In genomic region chr9:98899399-98900056, GRCh38 we compare ENCODE assay signal across 12 cellular contexts. TPM values are rescaled to one million over a fixed set of nuclear protein-coding genes. Genes with fewer than 3 reads are reported as not detected.
DNase-seq lines count a peak whose midpoint lies in the region; ATAC-seq and TF ChIP-seq lines count a peak whose summit lies in the region.
"Had no signal": no experiment of that assay in that cellular context is flagged by ENCODE, and none has a peak within 500 bp of the region (broad histone marks: within the 10 kb centered on the region; RNA-seq: fewer than 3 reads in every experiment).

No MANE protein-coding gene starts in this region.

- H3K9me3 ChIP-seq in OCI-LY7 (ENCODE audit: low read length), result no peaks in the 10 kb centered on the region

- no peaks in the 10 kb centered on the region for H3K4me1 ChIP-seq in OCI-LY7 (ENCODE audit: insufficient read depth, low read length, poor library complexity, severe bottlenecking)

- intact Hi-C loops in activated T-helper 1 cell treated with anti-CD3 and anti-CD28 coated beads, Interleukin-12 subunit alpha, Interleukin-12 subunit beta, Interleukin-2, Interleukin-4 antibody, amounts not matched to agents 30 ng/mL and 10 ng/mL and 1 ng/mL, durations not matched to agents 14 hours and 24 hours and 36 hours (cut with micrococcal nuclease), result no loop called here
- intact Hi-C loops in OCI-LY7 (cut with micrococcal nuclease; ENCODE audit: unreplicated experiment), result no loop called here

- no peak overlapping the region for H2AFZ ChIP-seq in OCI-LY7 (ENCODE audit: low read length)

- H3K9me3 Mint-ChIP-seq in activated T-helper 1 cell treated with anti-CD3 and anti-CD28 coated beads, Interleukin-12 subunit alpha, Interleukin-12 subunit beta, Interleukin-2, Interleukin-4 antibody, amounts not matched to agents 30 ng/mL and 10 ng/mL and 1 ng/mL, durations not matched to agents 14 hours and 24 hours and 36 hours, result no peaks in the 10 kb centered on the region

- no peaks in the 10 kb centered on the region for H3K36me3 ChIP-seq in OCI-LY7 (ENCODE audit: insufficient read depth, low read length)

- CTCF ChIA-PET in AG04449 (lab: Yijun Ruan, JAX), result interaction anchor here (0.7 to 1.3 kb wide), 7 partner anchors 9 to 99 kb away, joined by 3 read pairs; no protein-coding TSS in a partner anchor
- CTCF ChIA-PET in OCI-LY7 (lab: Charles Lee; ENCODE audit: unreplicated experiment), result no interaction called here

- peak; percentile 59 for DNase-seq in AG04449 (ENCODE audit: low read depth, low spot score)
- peak; percentile 18 for DNase-seq in GM12865 (ENCODE audit: low read depth)
- DNase-seq in foreskin fibroblast, result peak; percentile 81 to 94
- DNase-seq in activated T-helper 1 cell treated with anti-CD3 and anti-CD28 coated beads, Interleukin-12 subunit alpha, Interleukin-12 subunit beta, Interleukin-2, Interleukin-4 antibody, amounts not matched to agents 30 ng/mL and 10 ng/mL and 1 ng/mL, durations not matched to agents 14 hours and 24 hours and 36 hours (ENCODE audit: low spot score), result no peak
- no peak for DNase-seq in OCI-LY7 (ENCODE audit: low spot score)
- DNase-seq: DMS153, NCI-H1105 had no signal

- no peak overlapping the region for H3K27ac ChIP-seq in OCI-LY7 (ENCODE audit: low read depth, low read length, poor library complexity, severe bottlenecking)

- H3K4me1 Mint-ChIP-seq in activated T-helper 1 cell treated with anti-CD3 and anti-CD28 coated beads, Interleukin-12 subunit alpha, Interleukin-12 subunit beta, Interleukin-2, Interleukin-4 antibody, amounts not matched to agents 30 ng/mL and 10 ng/mL and 1 ng/mL, durations not matched to agents 14 hours and 24 hours and 36 hours (ENCODE audit: low read depth), result no peaks in the 10 kb centered on the region

- no TSS peak for BruUV-seq in OCI-LY7 (replicated peaks; lab: Mats Ljungman, UMichigan)

- ATAC-seq in SK-N-SH treated with all-trans-retinoic acid at 6 μM for 48 hours (peak; percentile 76), HG02884 (IDR thresholded peaks at IDR 0.05; ENCODE audit: unreplicated experiment) (no peak), HG02885 (IDR thresholded peaks at IDR 0.05; ENCODE audit: poor library complexity, unreplicated experiment) (no peak)
- ATAC-seq: Right ventricle myocardium inferior had no signal

- no peaks in the 10 kb centered on the region for H3K79me2 ChIP-seq in OCI-LY7 (ENCODE audit: insufficient read depth, low read depth, low read length)

- H3K27me3 Mint-ChIP-seq in activated T-helper 1 cell treated with anti-CD3 and anti-CD28 coated beads, Interleukin-12 subunit alpha, Interleukin-12 subunit beta, Interleukin-2, Interleukin-4 antibody, amounts not matched to agents 30 ng/mL and 10 ng/mL and 1 ng/mL, durations not matched to agents 14 hours and 24 hours and 36 hours (ENCODE audit: insufficient read depth), result peaks cover 16% of the 10 kb centered on the region
- H3K27me3 Mint-ChIP-seq: progenitor cell of endocrine pancreas had no signal

- H4K20me1 ChIP-seq in OCI-LY7 (ENCODE audit: insufficient read depth, low read length), result no peaks in the 10 kb centered on the region

- H3K4me3 Mint-ChIP-seq in activated T-helper 1 cell treated with anti-CD3 and anti-CD28 coated beads, Interleukin-12 subunit alpha, Interleukin-12 subunit beta, Interleukin-2, Interleukin-4 antibody, amounts not matched to agents 30 ng/mL and 10 ng/mL and 1 ng/mL, durations not matched to agents 14 hours and 24 hours and 36 hours, result no peak overlapping the region

- H3K4me3 ChIP-seq in AG04449 (ENCODE audit: low read depth, low read length) (no peak overlapping the region), GM12865 (ENCODE audit: low read depth, low read length) (no peak overlapping the region), foreskin fibroblast (ENCODE audit: low read depth in 1 of 2, low read length in 2 of 2) (no peak overlapping the region), OCI-LY7 (ENCODE audit: low read depth, low read length, poor library complexity, severe bottlenecking) (no peak overlapping the region)

- POLR2A ChIA-PET in AG04449 (lab: Yijun Ruan, JAX) (interaction anchor here (1.1 kb wide), 1 partner anchor 10 kb away, joined by 4 read pairs; no protein-coding TSS in a partner anchor), OCI-LY7 (lab: Charles Lee) (no interaction called here)

- no peaks in the 10 kb centered on the region for H3K36me3 Mint-ChIP-seq in activated T-helper 1 cell treated with anti-CD3 and anti-CD28 coated beads, Interleukin-12 subunit alpha, Interleukin-12 subunit beta, Interleukin-2, Interleukin-4 antibody, amounts not matched to agents 30 ng/mL and 10 ng/mL and 1 ng/mL, durations not matched to agents 14 hours and 24 hours and 36 hours (ENCODE audit: low read depth)

- H3K9me2 ChIP-seq in OCI-LY7 (ENCODE audit: insufficient read depth, low read length), result no peaks in the 10 kb centered on the region

- no peak overlapping the region for H3K4me2 ChIP-seq in OCI-LY7 (ENCODE audit: low read length)

- no peak for TF ChIP-seq CTCF in AG04449 (IDR thresholded peaks at IDR 0.05; ENCODE audit: insufficient read depth, low read length, missing control alignments)
- no peak for TF ChIP-seq CTCF in GM12865 (IDR thresholded peaks at IDR 0.05; ENCODE audit: insufficient read depth, low read depth, low read length, missing control alignments)
- TF ChIP-seq CTCF in foreskin fibroblast (IDR thresholded peaks at IDR 0.05; ENCODE audit: low read depth, low read length), result no peak
- no peak for TF ChIP-seq CTCF in OCI-LY7 (conservative IDR thresholded peaks at IDR 0.05; ENCODE audit: low read length)

- H3K27ac Mint-ChIP-seq in activated T-helper 1 cell treated with anti-CD3 and anti-CD28 coated beads, Interleukin-12 subunit alpha, Interleukin-12 subunit beta, Interleukin-2, Interleukin-4 antibody, amounts not matched to agents 30 ng/mL and 10 ng/mL and 1 ng/mL, durations not matched to agents 14 hours and 24 hours and 36 hours, result no peak overlapping the region
- H3K27ac Mint-ChIP-seq: progenitor cell of endocrine pancreas had no signal

TF ChIP-seq in SK-N-SH treated with all-trans-retinoic acid at 6 μM for 48 hours, 23 proteins besides CTCF, POLR2A, EP300 and RAD21:
- TF ChIP-seq BACH2 (CRISPR knock-in tag; IDR thresholded peaks at IDR 0.05; ENCODE audit: borderline replicate concordance) (no peak), ZC3H10 (CRISPR knock-in tag; IDR thresholded peaks at IDR 0.05) (no peak), ZFP3 (CRISPR knock-in tag; IDR thresholded peaks at IDR 0.05) (no peak), RARB (CRISPR knock-in tag; IDR thresholded peaks at IDR 0.05) (no peak), TSHZ2 (CRISPR knock-in tag; IDR thresholded peaks at IDR 0.05) (no peak), ZNF565 (CRISPR knock-in tag; conservative IDR thresholded peaks at IDR 0.05; ENCODE audit: low read depth) (no peak)

RNA-seq across cellular contexts. Expression of gene COL15A1, which starts 44.2 kb away (rescaled TPM):
- 0.02 and 0.05 TPM in 2 replicates for total RNA-seq in activated T-helper 1 cell treated with anti-CD3 and anti-CD28 coated beads, Interleukin-12 subunit alpha, Interleukin-12 subunit beta, Interleukin-2, Interleukin-4 antibody, amounts not matched to agents 30 ng/mL and 10 ng/mL and 1 ng/mL, durations not matched to agents 14 hours and 24 hours and 36 hours
- not detected in 2 replicates for total RNA-seq in OCI-LY7 (2014; rRNA removed; shearing (Covaris generic))
- total RNA-seq in OCI-LY7 (2022), result not detected in 2 replicates
- total RNA-seq: progenitor cell of endocrine pancreas had no signal

Comparison
In these comparisons a context has a peak if more than half of its experiments do, and no peak if none do; other contexts are left out.
1. DNase-seq: peak in AG04449 (single experiment), GM12865 (single experiment) and foreskin fibroblast (2 of 2); none in activated T-helper 1 cell treated with anti-CD3 and anti-CD28 coated beads, Interleukin-12 subunit alpha, Interleukin-12 subunit beta, Interleukin-2, Interleukin-4 antibody, amounts not matched to agents 30 ng/mL and 10 ng/mL and 1 ng/mL, durations not matched to agents 14 hours and 24 hours and 36 hours (single experiment) and OCI-LY7 (single experiment).